In the genomic region with DNA sequence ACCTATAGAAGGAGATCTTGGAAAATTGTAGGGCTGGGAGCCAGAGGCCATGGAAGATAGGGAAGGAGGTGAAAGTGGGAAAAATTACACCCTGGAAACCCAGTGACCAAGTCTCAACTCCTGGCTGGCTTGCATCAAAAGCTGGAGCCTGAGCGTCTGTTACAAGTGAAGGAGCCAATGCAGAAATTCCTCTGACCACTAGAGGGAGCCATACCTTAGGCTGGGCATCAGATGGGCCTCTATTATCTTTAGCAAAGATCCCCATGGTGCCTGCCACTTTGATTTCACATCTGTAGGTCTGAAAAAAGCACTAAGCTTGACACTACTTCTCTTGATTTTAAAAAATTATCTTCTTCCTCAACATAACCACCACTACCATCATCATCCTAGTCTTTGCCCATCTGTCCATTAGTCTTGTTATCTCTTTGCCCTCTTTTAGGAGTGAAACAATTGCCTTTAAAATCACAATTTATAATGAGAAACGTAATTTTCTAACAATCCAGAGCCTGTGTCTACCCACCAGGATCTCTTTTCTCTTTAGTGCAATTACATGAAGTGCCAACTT, we compare ENCODE assay signal across 8 cellular contexts.
A peak's percentile ranks its signal among the peaks of the same experiment; 100 is the strongest.
DNase-seq lines count a peak whose midpoint lies in the region; ATAC-seq and TF ChIP-seq lines count a peak whose summit lies in the region.

No MANE protein-coding gene starts in this region.

- TF ChIP-seq RAD21 in IMR-90 (IDR thresholded peaks at IDR 0.05; ENCODE audit: low read length), result peak; percentile 71

- H2BK120ac ChIP-seq in IMR-90 (ENCODE audit: low read depth, low read length), result no peak overlapping the region

- H2BK5ac ChIP-seq in IMR-90 (ENCODE audit: low read depth, low read length, poor library complexity, severe bottlenecking), result no peak overlapping the region

- dilution Hi-C loops in IMR-90 (cut with HindIII; ENCODE audit: low sequenced_read_pairs, unreplicated experiment), result no loop called here

- ATAC-seq in GM21717 (IDR thresholded peaks at IDR 0.05; ENCODE audit: unreplicated experiment) (peak; percentile 80), IMR-90 (ENCODE audit: low read depth) (peak; percentile 88)
- peak; percentile 68 to 77 for ATAC-seq in activated T-cell treated with anti-CD3 and anti-CD28 coated beads, Interleukin-2, amount 50 U/mL, for 72 hours (replicated peaks in 1 of 2)

- DNase-seq in GDM1 (lab: John Stamatoyannopoulos, UW) (peak; percentile 21), IMR-90 (peak; percentile 68), NT2/D1 (ENCODE audit: low read depth, low spot score) (peak; percentile 68), foreskin fibroblast (peak; percentile 53 to 81), occipital lobe (lab: John Stamatoyannopoulos, UW) (peak; percentile 29), cortex of kidney (lab: John Stamatoyannopoulos, UW) (no peak)
- peak; percentile 54 to 70 for DNase-seq in activated T-cell treated with anti-CD3 and anti-CD28 coated beads, Interleukin-2, amount 50 U/mL, for 72 hours

- no peaks in the 10 kb centered on the region for H3K36me3 Mint-ChIP-seq in activated T-cell treated with anti-CD3 and anti-CD28 coated beads, Interleukin-2, amount 50 U/mL, for 72 hours (ENCODE audit: insufficient read depth in 2 of 2)

- in situ Hi-C loops in IMR-90 (cut with MboI; ENCODE audit: low sequenced_read_pairs), result loop anchor here (5.0 kb wide), 1 partner anchor 322 kb away; no protein-coding TSS in a partner anchor

- H3K27ac Mint-ChIP-seq in activated T-cell treated with anti-CD3 and anti-CD28 coated beads, Interleukin-2, amount 50 U/mL, for 72 hours, result no peak overlapping the region

- H3K79me1 ChIP-seq in IMR-90 (ENCODE audit: low read depth in 1 of 2, low read length in 2 of 2), result no peaks in the 10 kb centered on the region

- H4K5ac ChIP-seq in IMR-90 (ENCODE audit: low read depth, low read length), result no peak overlapping the region

- H3K4me2 ChIP-seq in IMR-90 (ENCODE audit: low read depth, low read length), result no peak overlapping the region

- TF ChIP-seq POLR2A in IMR-90 (IDR thresholded peaks at IDR 0.05; ENCODE audit: low read depth, low read length), result no peak

- H4K8ac ChIP-seq in IMR-90 (ENCODE audit: low read depth in 2 of 2, low read length in 2 of 2), result no peak overlapping the region

- BruUV-seq in IMR-90 (replicated peaks; lab: Mats Ljungman, UMichigan), result no TSS peak

- H3K9me3 Mint-ChIP-seq in activated T-cell treated with anti-CD3 and anti-CD28 coated beads, Interleukin-2, amount 50 U/mL, for 72 hours, result no peaks in the 10 kb centered on the region

- no peak overlapping the region for H3K4me3 ChIP-seq in IMR-90 (ENCODE audit: insufficient read depth, low read depth, low read length)
- no peak overlapping the region for H3K4me3 ChIP-seq in NT2/D1 (ENCODE audit: insufficient read length, low read depth)
- H3K4me3 ChIP-seq in foreskin fibroblast (ENCODE audit: low read depth in 1 of 2, low read length in 2 of 2), result no peak overlapping the region

- no peak overlapping the region for H2AFZ ChIP-seq in IMR-90 (replicated peaks; ENCODE audit: low read length, poor library complexity)

- CTCF ChIA-PET in IMR-90 (lab: Yijun Ruan, JAX), result interaction anchor here (0.6 to 5.2 kb wide), 11 partner anchors 9 to 421 kb away, joined by 3 to 66 read pairs (median 4); no protein-coding TSS in a partner anchor

- H4K91ac ChIP-seq in IMR-90 (ENCODE audit: insufficient read depth, low read depth, low read length), result no peak overlapping the region

- H3K36me3 ChIP-seq in IMR-90 (ENCODE audit: control insufficient read depth, insufficient read depth, low read length) (no peaks in the 10 kb centered on the region), NT2/D1 (ENCODE audit: insufficient read depth, insufficient read length, low read length) (no peaks in the 10 kb centered on the region)

- no peak overlapping the region for H3K56ac ChIP-seq in IMR-90 (ENCODE audit: extremely low read depth, insufficient read depth, low read length)

- intact Hi-C loops in IMR-90 (cut with micrococcal nuclease), result loop anchor here (1.0 to 10.0 kb wide), 3 partner anchors 328 to 545 kb away; a partner anchor contains a TSS

- no peaks in the 10 kb centered on the region for H4K20me1 ChIP-seq in IMR-90 (ENCODE audit: insufficient read depth, low read length)

- H3K18ac ChIP-seq in IMR-90 (ENCODE audit: low read depth, low read length), result no peak overlapping the region

- H3K9me3 ChIP-seq in IMR-90 (ENCODE audit: control insufficient read depth, insufficient read depth, low read length) (no peaks in the 10 kb centered on the region), NT2/D1 (ENCODE audit: insufficient read depth, low read length) (no peaks in the 10 kb centered on the region)

- H3K4me3 Mint-ChIP-seq in activated T-cell treated with anti-CD3 and anti-CD28 coated beads, Interleukin-2, amount 50 U/mL, for 72 hours, result no peak overlapping the region

- H3K4me1 ChIP-seq in IMR-90 (ENCODE audit: control insufficient read depth, insufficient read depth, low read length), result no peaks in the 10 kb centered on the region
- peaks cover 6% of the 10 kb centered on the region for H3K4me1 ChIP-seq in NT2/D1 (ENCODE audit: insufficient read depth, insufficient read length)

- H3K9ac ChIP-seq in IMR-90 (ENCODE audit: low read depth, low read length) (no peak overlapping the region), NT2/D1 (ENCODE audit: insufficient read length, low read depth) (no peak overlapping the region)

- no peak overlapping the region for H2BK20ac ChIP-seq in IMR-90 (ENCODE audit: low read depth, low read length)

- no peak overlapping the region for H3K4ac ChIP-seq in IMR-90 (ENCODE audit: low read depth, low read length)

- no peaks in the 10 kb centered on the region for H3K4me1 Mint-ChIP-seq in activated T-cell treated with anti-CD3 and anti-CD28 coated beads, Interleukin-2, amount 50 U/mL, for 72 hours (ENCODE audit: low read depth)

- no peak overlapping the region for H3K27ac ChIP-seq in IMR-90 (ENCODE audit: insufficient read depth, low read length)

- H3K14ac ChIP-seq in IMR-90 (replicated peaks; ENCODE audit: low read depth, low read length), result no peak overlapping the region

- no peak overlapping the region for H2BK15ac ChIP-seq in IMR-90 (ENCODE audit: low read depth, low read length)

- TF ChIP-seq CTCF in IMR-90 (conservative IDR thresholded peaks at IDR 0.05; ENCODE audit: low read depth, low read length) (peak; percentile 86), foreskin fibroblast (IDR thresholded peaks at IDR 0.05; ENCODE audit: low read depth, low read length) (peak; percentile 94)

- peaks cover 5% of the 10 kb centered on the region for H3K27me3 ChIP-seq in IMR-90 (ENCODE audit: control insufficient read depth, insufficient read depth, low read length)
- no peaks in the 10 kb centered on the region for H3K27me3 ChIP-seq in NT2/D1 (ENCODE audit: insufficient read depth, insufficient read length)

- no CpG with 5 or more reads among the region's 2 CpGs for WGBS in IMR-90 (ENCODE audit: extremely low coverage in 2 of 2, insufficient read length in 1 of 2), 2 experiments

- POLR2A ChIA-PET in IMR-90 (lab: Charles Lee; ENCODE audit: unreplicated experiment), result no interaction called here

- no peak overlapping the region for H3K23ac ChIP-seq in IMR-90 (ENCODE audit: low read depth, low read length)

- no peaks in the 10 kb centered on the region for H3K27me3 Mint-ChIP-seq in activated T-cell treated with anti-CD3 and anti-CD28 coated beads, Interleukin-2, amount 50 U/mL, for 72 hours (ENCODE audit: low read depth)

- H3K9me1 ChIP-seq in IMR-90 (ENCODE audit: insufficient read depth, low read length), result no peaks in the 10 kb centered on the region

- no peak overlapping the region for H2AK9ac ChIP-seq in IMR-90 (replicated peaks; ENCODE audit: low read depth, low read length, poor library complexity)

- H2AK5ac ChIP-seq in IMR-90 (ENCODE audit: low read depth, low read length), result no peak overlapping the region

TF ChIP-seq in IMR-90, 13 proteins besides CTCF, POLR2A, EP300 and RAD21:
- TF ChIP-seq, protein P1, sequence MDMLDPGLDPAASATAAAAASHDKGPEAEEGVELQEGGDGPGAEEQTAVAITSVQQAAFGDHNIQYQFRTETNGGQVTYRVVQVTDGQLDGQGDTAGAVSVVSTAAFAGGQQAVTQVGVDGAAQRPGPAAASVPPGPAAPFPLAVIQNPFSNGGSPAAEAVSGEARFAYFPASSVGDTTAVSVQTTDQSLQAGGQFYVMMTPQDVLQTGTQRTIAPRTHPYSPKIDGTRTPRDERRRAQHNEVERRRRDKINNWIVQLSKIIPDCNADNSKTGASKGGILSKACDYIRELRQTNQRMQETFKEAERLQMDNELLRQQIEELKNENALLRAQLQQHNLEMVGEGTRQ (IDR thresholded peaks at IDR 0.05; ENCODE audit: low read depth, low read length), result peak; percentile 62; the same call in 1 of the 2 replicates
- no peak for TF ChIP-seq NFE2L2 (IDR thresholded peaks at IDR 0.05; ENCODE audit: low read depth, low read length)
- peak; percentile 52; the same call in 1 of the 2 replicates for TF ChIP-seq SMC3 (IDR thresholded peaks at IDR 0.05; ENCODE audit: low read depth, low read length)
